Comparison of ENCODE assay signal across 10 cellular contexts in the genomic region with DNA sequence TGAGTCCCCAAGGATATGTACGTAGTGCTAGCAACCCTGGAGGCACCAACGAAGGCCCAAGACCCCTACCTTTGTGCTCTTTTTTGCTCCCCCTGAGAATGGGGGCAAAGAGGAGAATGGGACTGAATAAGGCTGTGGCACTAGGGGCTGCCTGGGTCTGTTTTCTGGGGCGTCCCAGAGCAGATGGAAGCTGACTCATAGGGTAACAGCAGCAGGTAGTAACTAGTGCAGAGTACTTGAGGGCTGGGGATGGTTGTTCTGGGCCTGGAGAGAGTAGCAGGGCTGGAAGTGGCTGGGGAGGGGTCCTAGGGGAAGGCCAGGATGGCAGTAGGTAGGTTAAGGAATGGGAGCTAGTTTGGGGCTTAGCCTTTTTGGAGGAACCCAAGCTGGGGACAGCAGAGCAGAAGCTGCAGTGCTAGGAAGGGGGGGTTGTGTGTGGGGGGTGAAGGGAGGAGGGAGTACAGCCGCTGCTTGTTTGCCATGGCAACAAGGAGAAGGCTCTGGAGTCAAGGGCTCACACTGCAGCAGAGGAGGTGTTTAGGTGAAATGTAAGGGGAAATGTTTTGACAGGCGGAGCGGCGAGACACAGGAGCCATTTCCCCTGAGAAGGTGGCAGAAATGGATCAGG. TPM values are rescaled to one million over a fixed set of nuclear protein-coding genes. Genes with fewer than 3 reads are reported as not detected.
DNase-seq lines count a peak whose midpoint lies in the region; ATAC-seq and TF ChIP-seq lines count a peak whose summit lies in the region.
"Had no signal": no experiment of that assay in that cellular context is flagged by ENCODE, and none has a peak within 500 bp of the region (broad histone marks: within the 10 kb centered on the region; RNA-seq: fewer than 3 reads in every experiment).

No MANE protein-coding gene starts in this region.

- no peak for TF ChIP-seq CTCF in endothelial cell (IDR thresholded peaks at IDR 0.05; ENCODE audit: unreplicated experiment)
- no peak for TF ChIP-seq CTCF in progenitor cell of endocrine pancreas (IDR thresholded peaks at IDR 0.05; ENCODE audit: unreplicated experiment)
- TF ChIP-seq CTCF in GM10248 (IDR thresholded peaks at IDR 0.05; ENCODE audit: control extremely low read depth, extremely low read depth, low read depth, missing control alignments): no peak

- ATAC-seq in HG03045 (IDR thresholded peaks at IDR 0.05; ENCODE audit: unreplicated experiment): no peak

- peak overlapping the region; percentile 51 for H3K27ac Mint-ChIP-seq in T-helper 1 cell treated with Interleukin-12 subunit alpha and Interleukin-12 subunit beta and Interleukin-4 antibody, amounts not matched to agents 30 μg/mL and 1 μg/mL, for 36 hours
- H3K27ac Mint-ChIP-seq in endothelial cell (ENCODE audit: unreplicated experiment) (no peak overlapping the region), progenitor cell of endocrine pancreas (no peak overlapping the region)

- no peaks in the 10 kb centered on the region for H3K27me3 ChIP-seq in H7 (ENCODE audit: control insufficient read depth, insufficient read depth, low read length)

- H3K36me3 ChIP-seq in H7 (replicated peaks; ENCODE audit: control insufficient read depth, insufficient read depth, low read length): peaks cover 10% of the 10 kb centered on the region
- H3K36me3 ChIP-seq: thoracic aorta had no signal

- no peaks in the 10 kb centered on the region for H3K27me3 Mint-ChIP-seq in T-helper 1 cell treated with Interleukin-12 subunit alpha and Interleukin-12 subunit beta and Interleukin-4 antibody, amounts not matched to agents 30 μg/mL and 1 μg/mL, for 36 hours (ENCODE audit: low read depth)
- H3K27me3 Mint-ChIP-seq in endothelial cell (ENCODE audit: unreplicated experiment) (peaks cover 10% of the 10 kb centered on the region), progenitor cell of endocrine pancreas (no peaks in the 10 kb centered on the region)

- peak; percentile 24 for DNase-seq in H7
- no peak for DNase-seq in endothelial cell (ENCODE audit: low spot score)
- no peak for DNase-seq in progenitor cell of endocrine pancreas (ENCODE audit: low spot score, unreplicated experiment)
- DNase-seq in D341Med (ENCODE audit: low spot score): no peak
- no peak for DNase-seq in NCI-H748 treated with DMSO at 0.1 percent for 48 hours (lab: John Stamatoyannopoulos, UW)
- no peak for DNase-seq in GM10248 (ENCODE audit: extremely low spot score)
- DNase-seq: RPMI8226 had no signal

- CTCF ChIA-PET in GM10248 (lab: Yijun Ruan, JAX): interaction anchor here (0.6 to 2.2 kb wide), 5 partner anchors 10 to 156 kb away, joined by 3 to 7 read pairs (median 3); a partner anchor contains a TSS

- POLR2A ChIA-PET in GM10248 (lab: Yijun Ruan, JAX): interaction anchor here (0.6 kb wide), 3 partner anchors 19 to 271 kb away, joined by 4 read pairs; no protein-coding TSS in a partner anchor

- no peaks in the 10 kb centered on the region for H3K9me3 Mint-ChIP-seq in T-helper 1 cell treated with Interleukin-12 subunit alpha and Interleukin-12 subunit beta and Interleukin-4 antibody, amounts not matched to agents 30 μg/mL and 1 μg/mL, for 36 hours
- no peaks in the 10 kb centered on the region for H3K9me3 Mint-ChIP-seq in endothelial cell (ENCODE audit: unreplicated experiment)
- no peaks in the 10 kb centered on the region for H3K9me3 Mint-ChIP-seq in progenitor cell of endocrine pancreas (ENCODE audit: low read depth)

- H3K4me3 Mint-ChIP-seq in T-helper 1 cell treated with Interleukin-12 subunit alpha and Interleukin-12 subunit beta and Interleukin-4 antibody, amounts not matched to agents 30 μg/mL and 1 μg/mL, for 36 hours: peak overlapping the region; percentile 64
- H3K4me3 Mint-ChIP-seq in endothelial cell (ENCODE audit: unreplicated experiment): peak overlapping the region; percentile 23
- H3K4me3 Mint-ChIP-seq in progenitor cell of endocrine pancreas (ENCODE audit: low read depth): peak overlapping the region; percentile 50

- peaks cover 56% of the 10 kb centered on the region for H3K4me1 Mint-ChIP-seq in T-helper 1 cell treated with Interleukin-12 subunit alpha and Interleukin-12 subunit beta and Interleukin-4 antibody, amounts not matched to agents 30 μg/mL and 1 μg/mL, for 36 hours (ENCODE audit: low read depth)
- H3K4me1 Mint-ChIP-seq in endothelial cell (ENCODE audit: unreplicated experiment) (peaks cover 34% of the 10 kb centered on the region), progenitor cell of endocrine pancreas (ENCODE audit: low read depth) (peaks cover 22% of the 10 kb centered on the region)

- peaks cover 36% of the 10 kb centered on the region for H3K36me3 Mint-ChIP-seq in T-helper 1 cell treated with Interleukin-12 subunit alpha and Interleukin-12 subunit beta and Interleukin-4 antibody, amounts not matched to agents 30 μg/mL and 1 μg/mL, for 36 hours (ENCODE audit: low read depth)
- peaks cover 15% of the 10 kb centered on the region for H3K36me3 Mint-ChIP-seq in endothelial cell (ENCODE audit: low read depth, unreplicated experiment)
- peaks cover 5% of the 10 kb centered on the region for H3K36me3 Mint-ChIP-seq in progenitor cell of endocrine pancreas (ENCODE audit: insufficient read depth)

- H3K4me3 ChIP-seq in H7 (ENCODE audit: insufficient read depth, low read depth, low read length): no peak overlapping the region

RNA-seq across cellular contexts. Expression of a gene that starts 1.8 kb away (rescaled TPM):
- total RNA-seq in H7 (2014; rRNA removed; shearing (Covaris generic)): 41.9 and 50.9 TPM in 2 replicates
- 21.6 TPM for total RNA-seq in endothelial cell (ENCODE audit: unreplicated experiment)
- 25.2 and 25.3 TPM in 2 replicates for total RNA-seq in progenitor cell of endocrine pancreas

RNA-seq across cellular contexts. Expression of a gene that starts 2.2 kb away (rescaled TPM):
- total RNA-seq in H7 (2014; rRNA removed; shearing (Covaris generic)): 68.5 and 84.0 TPM in 2 replicates
- total RNA-seq in endothelial cell (ENCODE audit: unreplicated experiment) (69.2 TPM), progenitor cell of endocrine pancreas (70.0 and 70.5 TPM in 2 replicates)

RNA-seq across cellular contexts. Expression of a gene that starts 13.7 kb away (rescaled TPM):
- 0.94 and 2.2 TPM in 2 replicates for total RNA-seq in H7 (2014; rRNA removed; shearing (Covaris generic))
- 3.6 TPM for total RNA-seq in endothelial cell (ENCODE audit: unreplicated experiment)
- total RNA-seq in progenitor cell of endocrine pancreas: 0.55 and 0.84 TPM in 2 replicates
